Comparison of ENCODE assay signal across 25 cellular contexts in the genomic region with DNA sequence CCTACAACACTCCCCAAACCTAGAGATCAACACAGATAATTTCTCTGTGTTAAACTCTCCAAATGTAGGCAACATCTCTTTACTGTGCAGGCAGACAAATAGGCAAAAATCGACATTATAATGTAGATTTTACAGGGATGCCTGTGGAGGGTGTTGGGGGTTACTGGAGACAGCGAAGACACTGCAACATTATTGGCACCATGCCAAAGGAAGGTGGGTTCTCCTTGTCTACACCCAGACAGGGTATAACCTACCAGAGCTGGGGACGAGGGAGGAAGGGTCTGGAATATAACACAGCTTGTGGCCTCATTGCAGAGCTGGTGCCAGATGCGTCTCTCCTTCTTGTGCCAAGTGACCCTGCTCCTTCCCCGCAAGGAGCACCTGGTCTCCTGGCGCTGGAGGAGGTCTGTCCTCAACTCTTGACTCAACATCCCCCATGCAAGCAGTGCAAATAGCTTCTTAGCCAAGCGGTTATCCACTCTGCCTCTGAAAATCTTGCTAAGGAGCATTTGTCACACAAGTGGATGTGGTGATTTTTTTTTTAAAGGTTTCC.
"Had no signal": no experiment of that assay in that cellular context is flagged by ENCODE, and none has a peak within 500 bp of the region (broad histone marks: within the 10 kb centered on the region; RNA-seq: fewer than 3 reads in every experiment).

No MANE protein-coding gene starts in this region.

- ATAC-seq: gastroesophageal sphincter; heart right ventricle; left cardiac atrium; left lung; naive thymus-derived CD4-positive, alpha-beta T cell; stimulated activated effector memory CD8-positive, alpha-beta T cell treated with anti-CD3 and anti-CD28 coated beads, Interleukin-12 subunit alpha, Interleukin-12 subunit beta, amount 100 ng/mL, for 72 hours had no signal

- DNase-seq: dorsolateral prefrontal cortex; effector CD4-positive, alpha-beta T cell; foreskin fibroblast; glutamatergic neuron; heart right ventricle; hippocampal formation; left cardiac atrium; left lung; mesenchymal stem cell; naive thymus-derived CD4-positive, alpha-beta T cell; sigmoid colon; stimulated activated CD4-positive, alpha-beta T cell treated with anti-CD3 and anti-CD28 coated beads, Interleukin-2, amount 100 ng/mL, for 24 hours; stimulated activated CD4-positive, alpha-beta T cell treated with anti-CD3 and anti-CD28 coated beads, Interleukin-4, amount 100 ng/mL, for 24 hours; stimulated activated naive CD4-positive, alpha-beta T cell treated with Interleukin-2 at 50 U/mL for 16 hours; stomach; thyroid gland; trophoblast cell had no signal

- H3K36me3 ChIP-seq: gastroesophageal sphincter, heart right ventricle, left lung, neural progenitor cell, prostate gland, right atrium auricular region, sigmoid colon, stomach, thyroid gland, vagina had no signal

- H3K27ac Mint-ChIP-seq: mesothelial cell of epicardium; naive thymus-derived CD4-positive, alpha-beta T cell; nephron; neural progenitor cell; stimulated activated effector memory CD8-positive, alpha-beta T cell treated with anti-CD3 and anti-CD28 coated beads, Interleukin-12 subunit alpha, Interleukin-12 subunit beta, amount 100 ng/mL, for 72 hours had no signal

- H3K4me1 Mint-ChIP-seq: mesothelial cell of epicardium; naive thymus-derived CD4-positive, alpha-beta T cell; nephron; stimulated activated effector memory CD8-positive, alpha-beta T cell treated with anti-CD3 and anti-CD28 coated beads, Interleukin-12 subunit alpha, Interleukin-12 subunit beta, amount 100 ng/mL, for 72 hours had no signal

- H3K27ac ChIP-seq: dorsolateral prefrontal cortex, gastroesophageal sphincter, heart right ventricle, left lung, neural progenitor cell, prostate gland, right atrium auricular region, sigmoid colon, stomach, thyroid gland, vagina had no signal

- H3K36me3 Mint-ChIP-seq: mesothelial cell of epicardium; naive thymus-derived CD4-positive, alpha-beta T cell; neural progenitor cell; stimulated activated effector memory CD8-positive, alpha-beta T cell treated with anti-CD3 and anti-CD28 coated beads, Interleukin-12 subunit alpha, Interleukin-12 subunit beta, amount 100 ng/mL, for 72 hours had no signal

- H3K4me3 Mint-ChIP-seq: mesothelial cell of epicardium; naive thymus-derived CD4-positive, alpha-beta T cell; nephron; neural progenitor cell; stimulated activated effector memory CD8-positive, alpha-beta T cell treated with anti-CD3 and anti-CD28 coated beads, Interleukin-12 subunit alpha, Interleukin-12 subunit beta, amount 100 ng/mL, for 72 hours had no signal

- H3K9me3 ChIP-seq: gastroesophageal sphincter, left lung, prostate gland, right atrium auricular region, sigmoid colon, stomach, thyroid gland, vagina had no signal

- H3K4me1 ChIP-seq: left lung, neural progenitor cell, prostate gland, right atrium auricular region, thyroid gland had no signal

- H3K9me3 Mint-ChIP-seq: mesothelial cell of epicardium had no signal

- H3K4me3 ChIP-seq: dorsolateral prefrontal cortex, gastroesophageal sphincter, heart right ventricle, left lung, neural progenitor cell, prostate gland, right atrium auricular region, sigmoid colon, stomach, thyroid gland, vagina had no signal
